ENCODE assay signal across 27 cellular contexts in genomic region chr16:26231647-26232046, GRCh38.
DNase-seq lines count a peak whose midpoint lies in the region; ATAC-seq, FAIRE-seq and TF ChIP-seq lines count a peak whose summit lies in the region.
"Had no signal": no experiment of that assay in that cellular context is flagged by ENCODE, and none has a peak within 500 bp of the region (broad histone marks: within the 10 kb centered on the region; RNA-seq: fewer than 3 reads in every experiment).

No MANE protein-coding gene starts in this region.

- WGBS in A549 (ENCODE audit: missing lambda C conversion rate), result 7% methylated on average over 2 of the region's 2 CpGs
- 0% methylated on average over 2 of the region's 2 CpGs for WGBS in K562 (ENCODE audit: insufficient coverage, low coverage, missing lambda C conversion rate)

- H3K27me3 Mint-ChIP-seq in activated naive CD8-positive, alpha-beta T cell treated with anti-CD3 and anti-CD28 coated beads for 36 hours, result peaks cover 6% of the 10 kb centered on the region
- H3K27me3 Mint-ChIP-seq: CD4-positive, CD25-positive, alpha-beta regulatory T cell had no signal

- H3K4me3 ChIP-seq in A549 (no peak overlapping the region), K562 (no peak overlapping the region)
- H3K4me3 ChIP-seq: BLaER1, GM12878 had no signal

- H3K4me1 Mint-ChIP-seq in activated naive CD8-positive, alpha-beta T cell treated with anti-CD3 and anti-CD28 coated beads for 36 hours, result peaks cover 2% of the 10 kb centered on the region
- H3K4me1 Mint-ChIP-seq: CD14-positive monocyte; CD4-positive, alpha-beta memory T cell; CD4-positive, CD25-positive, alpha-beta regulatory T cell; CD8-positive, alpha-beta memory T cell had no signal

- TF ChIP-seq CTCF in A549 (IDR thresholded peaks at IDR 0.05) (no peak), K562 (IDR thresholded peaks at IDR 0.05 in 2 of 3, conservative IDR thresholded peaks at IDR 0.05 in 1 of 3; ENCODE audit: insufficient read depth in 2 of 3, low read depth in 1 of 3, low read length in 3 of 3) (no peak)

- no peaks in the 10 kb centered on the region for H3K27me3 ChIP-seq in K562 (ENCODE audit: control insufficient read depth in 2 of 2, insufficient read depth in 2 of 2, low read length in 2 of 2)
- H3K27me3 ChIP-seq: BE2C, BLaER1 had no signal

- H3K4me2 ChIP-seq in A549, result no peak overlapping the region
- no peak overlapping the region for H3K4me2 ChIP-seq in K562 (ENCODE audit: insufficient read depth, low read length)
- H3K4me2 ChIP-seq: BLaER1 had no signal

- TF ChIP-seq EP300 in A549 (IDR thresholded peaks at IDR 0.05) (no peak), K562 (IDR thresholded peaks at IDR 0.05; ENCODE audit: low read length) (no peak)

- TF ChIP-seq POLR2A in A549 (IDR thresholded peaks at IDR 0.05; ENCODE audit: low read length) (no peak), K562 (conservative IDR thresholded peaks at IDR 0.05) (no peak)

- no peak for TF ChIP-seq RAD21 in A549 (conservative IDR thresholded peaks at IDR 0.05 in 1 of 2, IDR thresholded peaks at IDR 0.05 in 1 of 2)
- TF ChIP-seq RAD21 in K562 (CRISPR knock-in tag; conservative IDR thresholded peaks at IDR 0.05 in 1 of 2, IDR thresholded peaks at IDR 0.05 in 1 of 2), result no peak

- H3K79me2 ChIP-seq in K562 (ENCODE audit: control insufficient read depth, insufficient read depth, low read length), result no peaks in the 10 kb centered on the region

- CTCF ChIA-PET in A549 (lab: Yijun Ruan, JAX), result interaction anchor here (1.2 kb wide), 1 partner anchor 23 kb away, joined by 3 read pairs; no protein-coding TSS in a partner anchor
- CTCF ChIA-PET in K562 (lab: Yijun Ruan, JAX; ENCODE audit: low intra/inter-chr PET ratio), result no interaction called here

- H4K20me1 ChIP-seq in K562 (replicated peaks; ENCODE audit: control insufficient read depth, insufficient read depth, low read length), result no peaks in the 10 kb centered on the region
- H4K20me1 ChIP-seq: BLaER1 had no signal

- no peak overlapping the region for H2AFZ ChIP-seq in K562 (ENCODE audit: low read depth, low read length)

- H3K9me3 ChIP-seq in A549 (no peaks in the 10 kb centered on the region), K562 (replicated peaks; ENCODE audit: control insufficient read depth, insufficient read depth, low read depth, low read length) (no peaks in the 10 kb centered on the region)
- H3K9me3 ChIP-seq: BE2C, BLaER1 had no signal

- ATAC-seq in A549 (no peak), K562 (no peak), GM21390 (IDR thresholded peaks at IDR 0.05; ENCODE audit: unreplicated experiment) (no peak), GM19397 (IDR thresholded peaks at IDR 0.05; ENCODE audit: unreplicated experiment) (no peak)
- ATAC-seq: GM12878 had no signal

- H3K9me3 Mint-ChIP-seq in activated naive CD8-positive, alpha-beta T cell treated with anti-CD3 and anti-CD28 coated beads for 36 hours, result no peaks in the 10 kb centered on the region
- H3K9me3 Mint-ChIP-seq: CD8-positive, alpha-beta memory T cell had no signal

- no peaks in the 10 kb centered on the region for H3K36me3 Mint-ChIP-seq in activated naive CD8-positive, alpha-beta T cell treated with anti-CD3 and anti-CD28 coated beads for 36 hours
- H3K36me3 Mint-ChIP-seq: CD14-positive monocyte; CD4-positive, alpha-beta memory T cell; CD4-positive, CD25-positive, alpha-beta regulatory T cell; CD8-positive, alpha-beta memory T cell had no signal

- no peaks in the 10 kb centered on the region for H3K9me1 ChIP-seq in K562 (ENCODE audit: control insufficient read depth, insufficient read depth, low read length)

- no peak overlapping the region for H3K4me3 Mint-ChIP-seq in activated naive CD8-positive, alpha-beta T cell treated with anti-CD3 and anti-CD28 coated beads for 36 hours
- H3K4me3 Mint-ChIP-seq: CD14-positive monocyte; CD4-positive, alpha-beta memory T cell; CD4-positive, CD25-positive, alpha-beta regulatory T cell; CD8-positive, alpha-beta memory T cell had no signal

- in situ Hi-C loops in K562 (cut with MboI), result no loop called here

- H3K27ac ChIP-seq in A549 (no peak overlapping the region), K562 (ENCODE audit: extremely low read depth, low read depth, low read length) (no peak overlapping the region)
- H3K27ac ChIP-seq: BLaER1 had no signal

- no peak for DNase-seq in A549 (ENCODE audit: low read depth in 1 of 2, low spot score in 1 of 2)
- no peak for DNase-seq in K562 (ENCODE audit: extremely low read depth in 1 of 4, low spot score in 3 of 4)
- no peak for DNase-seq in frontal cortex (ENCODE audit: low spot score in 2 of 2)
- DNase-seq in activated naive CD8-positive, alpha-beta T cell treated with anti-CD3 and anti-CD28 coated beads for 36 hours, result no peak
- DNase-seq: 8988T; ACHN; BE2C; C1 segment of cervical spinal cord; CD4-positive, alpha-beta memory T cell; CD4-positive, CD25-positive, alpha-beta regulatory T cell; CD8-positive, alpha-beta memory T cell; COR-L47; DMS 273 treated with DMSO at 0.1 percent for 48 hours; DMS153; DMS53; DMS79; DND-41; EL; GDM1 had no signal

- H3K36me3 ChIP-seq in K562 (ENCODE audit: control insufficient read depth, insufficient read depth, low read length), result no peaks in the 10 kb centered on the region
- H3K36me3 ChIP-seq: BE2C, BLaER1 had no signal

- H3K9ac ChIP-seq in K562 (ENCODE audit: insufficient read depth in 1 of 2, low read depth in 2 of 2, low read length in 2 of 2), result no peak overlapping the region
- H3K9ac ChIP-seq: BLaER1 had no signal

- intact Hi-C loops in K562 (cut with micrococcal nuclease), result no loop called here

- POLR2A ChIA-PET in A549 (lab: Yijun Ruan, JAX) (no interaction called here), K562 (lab: Yijun Ruan, JAX) (no interaction called here)

- H3K27ac Mint-ChIP-seq in activated naive CD8-positive, alpha-beta T cell treated with anti-CD3 and anti-CD28 coated beads for 36 hours, result no peak overlapping the region
- H3K27ac Mint-ChIP-seq: CD14-positive monocyte; CD4-positive, alpha-beta memory T cell; CD4-positive, CD25-positive, alpha-beta regulatory T cell; CD8-positive, alpha-beta memory T cell had no signal

- peak; percentile 85 for FAIRE-seq in A204.1 (lab: Jason Lieb, UNC)
- peak; percentile 97 for FAIRE-seq in A549 (lab: Jason Lieb, UNC)
- no peak for FAIRE-seq in K562 (lab: Jason Lieb, UNC)
- peak; percentile 77 for FAIRE-seq in frontal cortex (lab: Jason Lieb, UNC)
- FAIRE-seq: GM12878, GM12892, GM18507 had no signal

- BruUV-seq in K562 (replicated peaks; lab: Mats Ljungman, UMichigan), result no TSS peak

- no peaks in the 10 kb centered on the region for H3K4me1 ChIP-seq in A549
- H3K4me1 ChIP-seq in K562 (replicated peaks in 1 of 2; ENCODE audit: control insufficient read depth in 2 of 2, insufficient read depth in 2 of 2, low read length in 2 of 2), result no peaks in the 10 kb centered on the region
- H3K4me1 ChIP-seq: BE2C, BLaER1 had no signal

TF ChIP-seq in A549, 52 proteins besides CTCF, POLR2A, EP300 and RAD21:
- no peak for TF ChIP-seq TFCP2L1 (CRISPR knock-in tag; IDR thresholded peaks at IDR 0.05)
- peak; percentile 28 for TF ChIP-seq MAFK (IDR thresholded peaks at IDR 0.05; ENCODE audit: partially characterized antibody)
- TF ChIP-seq ATOH8 (CRISPR knock-in tag; IDR thresholded peaks at IDR 0.05; ENCODE audit: low read depth), result no peak
TF ChIP-seq in A549: peak in this region for 1.

TF ChIP-seq in K562, 482 proteins besides CTCF, POLR2A, EP300 and RAD21:
- TF ChIP-seq ZNF316 (IDR thresholded peaks at IDR 0.05) (peak; percentile 59; the same call in 1 of the 2 replicates), MAFG (tag; conservative IDR thresholded peaks at IDR 0.05) (peak; percentile 16; the same call in 1 of the 2 replicates), ZNF23 (CRISPR knock-in tag; IDR thresholded peaks at IDR 0.05) (no peak), CTCFL (IDR thresholded peaks at IDR 0.05; ENCODE audit: borderline replicate concordance, insufficient read depth, low read depth, low read length, poor library complexity, severe bottlenecking) (no peak), HMGN3 (IDR thresholded peaks at IDR 0.05; ENCODE audit: borderline replicate concordance, extremely low read depth, insufficient read length, low read depth, low read length) (no peak), HEY1 (CRISPR knock-in tag; IDR thresholded peaks at IDR 0.05; ENCODE audit: borderline replicate concordance) (no peak), PATZ1 (CRISPR knock-in tag; IDR thresholded peaks at IDR 0.05; ENCODE audit: borderline replicate concordance) (no peak)
TF ChIP-seq in K562: peak in this region for 2.
